ENCODE assay signal across 3 cellular contexts in genomic region chr11:126446581-126446980, GRCh38.
"Had no signal": no experiment of that assay in that cellular context is flagged by ENCODE, and none has a peak within 500 bp of the region (broad histone marks: within the 10 kb centered on the region; RNA-seq: fewer than 3 reads in every experiment).

No MANE protein-coding gene starts in this region.

- H3K4me3 ChIP-seq: GM12878 had no signal

- DNase-seq: GDM1, GF-D8 had no signal
